Comparison of ENCODE assay signal across 19 cellular contexts in the genomic region with DNA sequence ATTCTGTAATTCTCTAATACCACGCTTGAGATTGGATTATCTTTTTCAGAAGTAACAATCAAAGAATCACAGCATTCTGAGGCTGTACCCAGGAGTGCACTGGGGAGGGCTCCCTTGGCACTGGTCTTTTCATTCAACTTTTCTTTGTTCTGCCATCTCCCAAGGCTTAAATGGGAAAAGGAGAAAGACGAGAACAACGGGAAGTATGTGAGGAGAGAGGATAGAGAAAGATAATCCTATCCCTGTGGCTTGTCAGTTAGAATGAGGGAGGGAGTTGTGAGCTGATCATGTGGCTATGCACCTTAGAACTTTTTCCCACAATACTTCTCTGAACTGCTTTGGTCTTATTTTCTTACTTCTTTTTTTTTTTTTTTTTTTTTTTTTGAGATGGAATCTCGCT.
"Had no signal": no experiment of that assay in that cellular context is flagged by ENCODE, and none has a peak within 500 bp of the region (broad histone marks: within the 10 kb centered on the region; RNA-seq: fewer than 3 reads in every experiment).

No MANE protein-coding gene starts in this region.

- ATAC-seq: activated CD8-positive, alpha-beta memory T cell treated with anti-CD3 and anti-CD28 coated beads, Interleukin-2, amount 10 ng/mL, durations not matched to agents 7 days and 5 days; activated T-helper 17 cell treated with anti-CD3 and anti-CD28 coated beads, Interleukin-2, amount 50 U/mL, for 72 hours; foreskin keratinocyte; left lobe of liver; pancreas; stimulated activated naive B cell treated with anti-CD40 and anti-IgM and Interleukin-4, amounts not matched to agents 10 μg/mL and 1 μg/mL and 100 μg/mL, for 72 hours; T-cell had no signal

- H3K36me3 ChIP-seq: pancreas, thyroid gland had no signal

- H3K4me3 ChIP-seq: pancreas, thyroid gland had no signal

- H3K27me3 ChIP-seq: dorsolateral prefrontal cortex, foreskin keratinocyte, pancreas, thyroid gland had no signal

- H3K27ac Mint-ChIP-seq: activated CD4-positive, alpha-beta memory T cell treated with anti-CD3 and anti-CD28 coated beads, Interleukin-2, amount 10 ng/mL, durations not matched to agents 7 days and 5 days; activated CD8-positive, alpha-beta memory T cell treated with anti-CD3 and anti-CD28 coated beads, Interleukin-2, amount 10 ng/mL, durations not matched to agents 7 days and 5 days; activated naive CD8-positive, alpha-beta T cell treated with anti-CD3 and anti-CD28 coated beads for 36 hours; activated T-helper 17 cell treated with anti-CD3 and anti-CD28 coated beads, Interleukin-2, amount 50 U/mL, for 72 hours; stimulated activated naive B cell treated with anti-CD40 and anti-IgM and Interleukin-4, amounts not matched to agents 10 μg/mL and 1 μg/mL and 100 μg/mL, for 72 hours; T-cell had no signal

- H3K27me3 Mint-ChIP-seq: activated naive CD8-positive, alpha-beta T cell treated with anti-CD3 and anti-CD28 coated beads for 36 hours; stimulated activated naive B cell treated with anti-CD40 and anti-IgM and Interleukin-4, amounts not matched to agents 10 μg/mL and 1 μg/mL and 100 μg/mL, for 72 hours had no signal

- DNase-seq: activated CD4-positive, alpha-beta memory T cell treated with anti-CD3 and anti-CD28 coated beads, Interleukin-2, amount 10 ng/mL, durations not matched to agents 7 days and 5 days; activated CD4-positive, alpha-beta T cell treated with anti-CD3 and anti-CD28 coated beads for 48 hours; activated CD4-positive, CD25-positive, alpha-beta regulatory T cell; activated CD8-positive, alpha-beta memory T cell treated with anti-CD3 and anti-CD28 coated beads, Interleukin-2, amount 10 ng/mL, durations not matched to agents 7 days and 5 days; activated naive CD4-positive, alpha-beta T cell; activated naive CD8-positive, alpha-beta T cell treated with anti-CD3 and anti-CD28 coated beads for 36 hours; activated T-cell treated with anti-CD3 and anti-CD28 coated beads, Interleukin-2, amount 50 U/mL, for 1 hour; amniotic stem cell; central memory CD4-positive, alpha-beta T cell; dorsolateral prefrontal cortex; foreskin keratinocyte; hypothalamus; pancreas; stimulated activated naive B cell treated with anti-CD40 and anti-IgM and Interleukin-4, amounts not matched to agents 10 μg/mL and 1 μg/mL and 100 μg/mL, for 72 hours; T-cell; thyroid gland had no signal

- H3K9me3 Mint-ChIP-seq: activated CD4-positive, alpha-beta memory T cell treated with anti-CD3 and anti-CD28 coated beads, Interleukin-2, amount 10 ng/mL, durations not matched to agents 7 days and 5 days; activated naive CD8-positive, alpha-beta T cell treated with anti-CD3 and anti-CD28 coated beads for 36 hours; activated T-helper 17 cell treated with anti-CD3 and anti-CD28 coated beads, Interleukin-2, amount 50 U/mL, for 72 hours; stimulated activated naive B cell treated with anti-CD40 and anti-IgM and Interleukin-4, amounts not matched to agents 10 μg/mL and 1 μg/mL and 100 μg/mL, for 72 hours; T-cell had no signal

- H3K9me3 ChIP-seq: pancreas, thyroid gland had no signal

- H3K4me3 Mint-ChIP-seq: activated CD4-positive, alpha-beta memory T cell treated with anti-CD3 and anti-CD28 coated beads, Interleukin-2, amount 10 ng/mL, durations not matched to agents 7 days and 5 days; activated CD8-positive, alpha-beta memory T cell treated with anti-CD3 and anti-CD28 coated beads, Interleukin-2, amount 10 ng/mL, durations not matched to agents 7 days and 5 days; activated naive CD8-positive, alpha-beta T cell treated with anti-CD3 and anti-CD28 coated beads for 36 hours; activated T-helper 17 cell treated with anti-CD3 and anti-CD28 coated beads, Interleukin-2, amount 50 U/mL, for 72 hours; stimulated activated naive B cell treated with anti-CD40 and anti-IgM and Interleukin-4, amounts not matched to agents 10 μg/mL and 1 μg/mL and 100 μg/mL, for 72 hours; T-cell had no signal

- H3K27ac ChIP-seq: epithelial cell of prostate, foreskin keratinocyte, pancreas, thyroid gland had no signal

- H3K4me1 Mint-ChIP-seq: activated CD4-positive, alpha-beta memory T cell treated with anti-CD3 and anti-CD28 coated beads, Interleukin-2, amount 10 ng/mL, durations not matched to agents 7 days and 5 days; activated CD8-positive, alpha-beta memory T cell treated with anti-CD3 and anti-CD28 coated beads, Interleukin-2, amount 10 ng/mL, durations not matched to agents 7 days and 5 days; activated naive CD8-positive, alpha-beta T cell treated with anti-CD3 and anti-CD28 coated beads for 36 hours; activated T-helper 17 cell treated with anti-CD3 and anti-CD28 coated beads, Interleukin-2, amount 50 U/mL, for 72 hours; T-cell had no signal

- H3K36me3 Mint-ChIP-seq: activated CD8-positive, alpha-beta memory T cell treated with anti-CD3 and anti-CD28 coated beads, Interleukin-2, amount 10 ng/mL, durations not matched to agents 7 days and 5 days; activated naive CD8-positive, alpha-beta T cell treated with anti-CD3 and anti-CD28 coated beads for 36 hours; stimulated activated naive B cell treated with anti-CD40 and anti-IgM and Interleukin-4, amounts not matched to agents 10 μg/mL and 1 μg/mL and 100 μg/mL, for 72 hours; T-cell had no signal

- H3K4me1 ChIP-seq: foreskin keratinocyte, pancreas, thyroid gland had no signal
